ENCODE assay signal across 1 cellular context in genomic region chr12:4539167-4539870, GRCh38.
TF ChIP-seq lines count a peak whose summit lies in the region.

No MANE protein-coding gene starts in this region.

TF ChIP-seq in HepG2, 621 proteins besides CTCF, POLR2A, EP300 and RAD21:
- TF ChIP-seq FOXO4 (CRISPR knock-in tag; conservative IDR thresholded peaks at IDR 0.05) (0 out of 2 replicates have a peak, but pooled peaks have one; percentile 43), ZBTB20 (CRISPR knock-in tag; IDR thresholded peaks at IDR 0.05; ENCODE audit: borderline replicate concordance, low read depth) (no peak), JUND (CRISPR knock-in tag; IDR thresholded peaks at IDR 0.05) (no peak)
